ENCODE assay signal across 1 cellular context in the genomic region with DNA sequence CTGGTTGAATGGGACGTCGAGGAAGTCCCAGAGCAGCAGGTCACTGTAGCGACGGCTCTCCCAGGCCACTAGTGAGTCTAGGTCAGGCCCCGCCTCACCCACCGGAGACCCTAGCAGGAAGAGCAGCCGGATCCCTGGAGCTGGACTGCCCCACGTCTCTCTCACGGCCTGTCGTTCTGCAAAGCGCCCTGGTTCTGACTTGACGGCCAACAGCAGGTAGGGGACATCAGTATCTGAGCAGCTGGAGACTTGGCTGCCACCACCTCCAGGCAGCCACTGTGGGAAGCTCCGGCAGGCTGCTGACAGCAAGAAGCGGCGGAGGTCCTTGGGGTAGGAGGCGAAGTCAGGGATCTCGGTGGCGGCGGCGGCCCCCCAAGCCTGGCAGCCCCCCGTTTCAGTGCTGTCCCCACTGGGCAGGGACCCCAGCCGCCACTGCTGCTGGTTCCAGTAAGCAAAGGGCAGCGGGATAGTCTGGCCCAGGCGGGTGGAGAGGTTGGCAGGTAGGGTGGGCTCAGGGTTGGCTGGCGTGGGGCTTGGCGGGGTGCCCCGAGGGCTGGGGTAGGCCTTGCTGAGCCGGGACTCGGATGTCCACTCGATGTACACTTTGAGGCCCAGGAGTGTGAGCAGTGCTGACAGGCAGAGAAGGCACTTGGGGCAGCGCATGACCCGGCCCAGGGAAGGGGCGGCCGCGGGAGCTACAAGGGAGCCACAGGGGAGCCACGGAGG.
TF ChIP-seq lines count a peak whose summit lies in the region.

No MANE protein-coding gene starts in this region.

TF ChIP-seq in K562, 482 proteins besides CTCF, POLR2A, EP300 and RAD21:
- TF ChIP-seq E2F4 (CRISPR knock-in tag; IDR thresholded peaks at IDR 0.05; ENCODE audit: low read depth) (no peak), KLF6 (CRISPR knock-in tag; IDR thresholded peaks at IDR 0.05; ENCODE audit: borderline replicate concordance) (no peak), TEAD4 (IDR thresholded peaks at IDR 0.05; ENCODE audit: low read length) (no peak), TEAD4 (CRISPR knock-in tag; IDR thresholded peaks at IDR 0.05; ENCODE audit: borderline replicate concordance) (no peak), MXI1 (IDR thresholded peaks at IDR 0.05; ENCODE audit: low read depth, low read length) (no peak), HNRNPUL1 (IDR thresholded peaks at IDR 0.05; ENCODE audit: low read length) (no peak), ARID2 (IDR thresholded peaks at IDR 0.05) (no peak), POLR2G (IDR thresholded peaks at IDR 0.05; ENCODE audit: low read depth, low read length) (peak; percentile 40; the same call in 1 of the 2 replicates), POLR2H (tag; IDR thresholded peaks at IDR 0.05; ENCODE audit: low read depth) (no peak), MAFG (tag; conservative IDR thresholded peaks at IDR 0.05) (no peak), RBM22 (IDR thresholded peaks at IDR 0.05; ENCODE audit: low read depth, low read length, poor library complexity, severe bottlenecking) (no peak), SP2 (IDR thresholded peaks at IDR 0.05; ENCODE audit: extremely low read depth, low read depth, low read length, poor library complexity, severe bottlenecking) (no peak), DLX4 (CRISPR knock-in tag; IDR thresholded peaks at IDR 0.05) (no peak), ZNF174 (CRISPR knock-in tag; IDR thresholded peaks at IDR 0.05) (no peak), SMARCE1 (IDR thresholded peaks at IDR 0.05) (no peak), SMAD3 (CRISPR knock-in tag; conservative IDR thresholded peaks at IDR 0.05) (no peak), L3MBTL2 (IDR thresholded peaks at IDR 0.05) (no peak), RBFOX2 (IDR thresholded peaks at IDR 0.05; ENCODE audit: low read depth, low read length) (0 out of 2 replicates have a peak, but pooled peaks have one; percentile 17), ZNF23 (CRISPR knock-in tag; IDR thresholded peaks at IDR 0.05) (no peak), ZFP1 (CRISPR knock-in tag; IDR thresholded peaks at IDR 0.05) (no peak), CHD2 (IDR thresholded peaks at IDR 0.05; ENCODE audit: low read depth, low read length) (no peak), RBM17 (IDR thresholded peaks at IDR 0.05; ENCODE audit: borderline replicate concordance, low read depth, low read length) (no peak), ZNF668 (CRISPR knock-in tag; IDR thresholded peaks at IDR 0.05) (no peak)
- TF ChIP-seq, protein P1, sequence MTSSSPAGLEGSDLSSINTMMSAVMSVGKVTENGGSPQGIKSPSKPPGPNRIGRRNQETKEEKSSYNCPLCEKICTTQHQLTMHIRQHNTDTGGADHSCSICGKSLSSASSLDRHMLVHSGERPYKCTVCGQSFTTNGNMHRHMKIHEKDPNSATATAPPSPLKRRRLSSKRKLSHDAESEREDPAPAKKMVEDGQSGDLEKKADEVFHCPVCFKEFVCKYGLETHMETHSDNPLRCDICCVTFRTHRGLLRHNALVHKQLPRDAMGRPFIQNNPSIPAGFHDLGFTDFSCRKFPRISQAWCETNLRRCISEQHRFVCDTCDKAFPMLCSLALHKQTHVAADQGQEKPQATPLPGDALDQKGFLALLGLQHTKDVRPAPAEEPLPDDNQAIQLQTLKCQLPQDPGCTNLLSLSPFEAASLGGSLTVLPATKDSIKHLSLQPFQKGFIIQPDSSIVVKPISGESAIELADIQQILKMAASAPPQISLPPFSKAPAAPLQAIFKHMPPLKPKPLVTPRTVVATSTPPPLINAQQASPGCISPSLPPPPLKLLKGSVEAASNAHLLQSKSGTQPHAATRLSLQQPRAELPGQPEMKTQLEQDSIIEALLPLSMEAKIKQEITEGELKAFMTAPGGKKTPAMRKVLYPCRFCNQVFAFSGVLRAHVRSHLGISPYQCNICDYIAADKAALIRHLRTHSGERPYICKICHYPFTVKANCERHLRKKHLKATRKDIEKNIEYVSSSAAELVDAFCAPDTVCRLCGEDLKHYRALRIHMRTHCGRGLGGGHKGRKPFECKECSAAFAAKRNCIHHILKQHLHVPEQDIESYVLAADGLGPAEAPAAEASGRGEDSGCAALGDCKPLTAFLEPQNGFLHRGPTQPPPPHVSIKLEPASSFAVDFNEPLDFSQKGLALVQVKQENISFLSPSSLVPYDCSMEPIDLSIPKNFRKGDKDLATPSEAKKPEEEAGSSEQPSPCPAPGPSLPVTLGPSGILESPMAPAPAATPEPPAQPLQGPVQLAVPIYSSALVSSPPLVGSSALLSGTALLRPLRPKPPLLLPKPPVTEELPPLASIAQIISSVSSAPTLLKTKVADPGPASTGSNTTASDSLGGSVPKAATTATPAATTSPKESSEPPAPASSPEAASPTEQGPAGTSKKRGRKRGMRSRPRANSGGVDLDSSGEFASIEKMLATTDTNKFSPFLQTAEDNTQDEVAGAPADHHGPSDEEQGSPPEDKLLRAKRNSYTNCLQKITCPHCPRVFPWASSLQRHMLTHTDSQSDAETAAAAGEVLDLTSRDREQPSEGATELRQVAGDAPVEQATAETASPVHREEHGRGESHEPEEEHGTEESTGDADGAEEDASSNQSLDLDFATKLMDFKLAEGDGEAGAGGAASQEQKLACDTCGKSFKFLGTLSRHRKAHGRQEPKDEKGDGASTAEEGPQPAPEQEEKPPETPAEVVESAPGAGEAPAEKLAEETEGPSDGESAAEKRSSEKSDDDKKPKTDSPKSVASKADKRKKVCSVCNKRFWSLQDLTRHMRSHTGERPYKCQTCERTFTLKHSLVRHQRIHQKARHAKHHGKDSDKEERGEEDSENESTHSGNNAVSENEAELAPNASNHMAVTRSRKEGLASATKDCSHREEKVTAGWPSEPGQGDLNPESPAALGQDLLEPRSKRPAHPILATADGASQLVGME (CRISPR knock-in tag; IDR thresholded peaks at IDR 0.05), result no peak
- TF ChIP-seq, protein P2, sequence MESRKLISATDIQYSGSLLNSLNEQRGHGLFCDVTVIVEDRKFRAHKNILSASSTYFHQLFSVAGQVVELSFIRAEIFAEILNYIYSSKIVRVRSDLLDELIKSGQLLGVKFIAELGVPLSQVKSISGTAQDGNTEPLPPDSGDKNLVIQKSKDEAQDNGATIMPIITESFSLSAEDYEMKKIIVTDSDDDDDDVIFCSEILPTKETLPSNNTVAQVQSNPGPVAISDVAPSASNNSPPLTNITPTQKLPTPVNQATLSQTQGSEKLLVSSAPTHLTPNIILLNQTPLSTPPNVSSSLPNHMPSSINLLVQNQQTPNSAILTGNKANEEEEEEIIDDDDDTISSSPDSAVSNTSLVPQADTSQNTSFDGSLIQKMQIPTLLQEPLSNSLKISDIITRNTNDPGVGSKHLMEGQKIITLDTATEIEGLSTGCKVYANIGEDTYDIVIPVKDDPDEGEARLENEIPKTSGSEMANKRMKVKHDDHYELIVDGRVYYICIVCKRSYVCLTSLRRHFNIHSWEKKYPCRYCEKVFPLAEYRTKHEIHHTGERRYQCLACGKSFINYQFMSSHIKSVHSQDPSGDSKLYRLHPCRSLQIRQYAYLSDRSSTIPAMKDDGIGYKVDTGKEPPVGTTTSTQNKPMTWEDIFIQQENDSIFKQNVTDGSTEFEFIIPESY (CRISPR knock-in tag; IDR thresholded peaks at IDR 0.05), result peak; percentile 82
- TF ChIP-seq, protein P3, sequence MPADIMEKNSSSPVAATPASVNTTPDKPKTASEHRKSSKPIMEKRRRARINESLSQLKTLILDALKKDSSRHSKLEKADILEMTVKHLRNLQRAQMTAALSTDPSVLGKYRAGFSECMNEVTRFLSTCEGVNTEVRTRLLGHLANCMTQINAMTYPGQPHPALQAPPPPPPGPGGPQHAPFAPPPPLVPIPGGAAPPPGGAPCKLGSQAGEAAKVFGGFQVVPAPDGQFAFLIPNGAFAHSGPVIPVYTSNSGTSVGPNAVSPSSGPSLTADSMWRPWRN (IDR thresholded peaks at IDR 0.05; ENCODE audit: low read depth), result no peak
